In genomic region chr19:35909684-35910035, GRCh38 we compare ENCODE assay signal across 13 cellular contexts. TPM values are rescaled to one million over a fixed set of nuclear protein-coding genes. Genes with fewer than 3 reads are reported as not detected.
DNase-seq lines count a peak whose midpoint lies in the region; ATAC-seq and TF ChIP-seq lines count a peak whose summit lies in the region.
"Had no signal": no experiment of that assay in that cellular context is flagged by ENCODE, and none has a peak within 500 bp of the region (broad histone marks: within the 10 kb centered on the region; RNA-seq: fewer than 3 reads in every experiment).

No MANE protein-coding gene starts in this region.

- H3K27me3 Mint-ChIP-seq in activated naive CD8-positive, alpha-beta T cell treated with anti-CD3 and anti-CD28 coated beads, Interleukin-2, amount 10 ng/mL, durations not matched to agents 7 days and 5 days: no peaks in the 10 kb centered on the region
- H3K27me3 Mint-ChIP-seq in activated naive CD8-positive, alpha-beta T cell treated with anti-CD3 and anti-CD28 coated beads for 36 hours: no peaks in the 10 kb centered on the region
- H3K27me3 Mint-ChIP-seq in natural killer cell (ENCODE audit: low read depth in 2 of 2): no peaks in the 10 kb centered on the region

- no peaks in the 10 kb centered on the region for H3K9me3 ChIP-seq in colonic mucosa
- no peaks in the 10 kb centered on the region for H3K9me3 ChIP-seq in upper lobe of right lung
- H3K9me3 ChIP-seq: Caco-2 had no signal

- H3K4me1 Mint-ChIP-seq in activated naive CD8-positive, alpha-beta T cell treated with anti-CD3 and anti-CD28 coated beads, Interleukin-2, amount 10 ng/mL, durations not matched to agents 7 days and 5 days: peaks cover 21% of the 10 kb centered on the region
- H3K4me1 Mint-ChIP-seq in activated naive CD8-positive, alpha-beta T cell treated with anti-CD3 and anti-CD28 coated beads for 36 hours: peaks cover 41% of the 10 kb centered on the region
- peaks cover 42 to 43% of the 10 kb centered on the region in 2 donors for H3K4me1 Mint-ChIP-seq in natural killer cell

- no peaks in the 10 kb centered on the region for H3K9me3 Mint-ChIP-seq in activated naive CD8-positive, alpha-beta T cell treated with anti-CD3 and anti-CD28 coated beads, Interleukin-2, amount 10 ng/mL, durations not matched to agents 7 days and 5 days
- H3K9me3 Mint-ChIP-seq in activated naive CD8-positive, alpha-beta T cell treated with anti-CD3 and anti-CD28 coated beads for 36 hours: no peaks in the 10 kb centered on the region
- H3K9me3 Mint-ChIP-seq in natural killer cell: no peaks in the 10 kb centered on the region

- H3K4me3 ChIP-seq in colonic mucosa (no peak overlapping the region), upper lobe of right lung (no peak overlapping the region)
- H3K4me3 ChIP-seq: SK-N-MC had no signal

- peak overlapping the region; percentile 44 for H3K27ac Mint-ChIP-seq in activated naive CD8-positive, alpha-beta T cell treated with anti-CD3 and anti-CD28 coated beads, Interleukin-2, amount 10 ng/mL, durations not matched to agents 7 days and 5 days
- no peak overlapping the region for H3K27ac Mint-ChIP-seq in activated naive CD8-positive, alpha-beta T cell treated with anti-CD3 and anti-CD28 coated beads for 36 hours
- H3K27ac Mint-ChIP-seq in natural killer cell: peak overlapping the region; percentile 90 to 97

- peak overlapping the region; percentile 7 for H3K4me3 Mint-ChIP-seq in activated naive CD8-positive, alpha-beta T cell treated with anti-CD3 and anti-CD28 coated beads, Interleukin-2, amount 10 ng/mL, durations not matched to agents 7 days and 5 days
- no peak overlapping the region for H3K4me3 Mint-ChIP-seq in activated naive CD8-positive, alpha-beta T cell treated with anti-CD3 and anti-CD28 coated beads for 36 hours
- no peak overlapping the region for H3K4me3 Mint-ChIP-seq in natural killer cell

- peaks cover 1% of the 10 kb centered on the region for H3K36me3 Mint-ChIP-seq in activated naive CD8-positive, alpha-beta T cell treated with anti-CD3 and anti-CD28 coated beads, Interleukin-2, amount 10 ng/mL, durations not matched to agents 7 days and 5 days
- no peaks in the 10 kb centered on the region for H3K36me3 Mint-ChIP-seq in activated naive CD8-positive, alpha-beta T cell treated with anti-CD3 and anti-CD28 coated beads for 36 hours
- no peaks in the 10 kb centered on the region for H3K36me3 Mint-ChIP-seq in natural killer cell

- no peaks in the 10 kb centered on the region for H3K4me1 ChIP-seq in colonic mucosa
- peaks cover 10% of the 10 kb centered on the region for H3K4me1 ChIP-seq in upper lobe of right lung
- H3K4me1 ChIP-seq: Caco-2 had no signal

- DNase-seq in activated naive CD8-positive, alpha-beta T cell treated with anti-CD3 and anti-CD28 coated beads, Interleukin-2, amount 10 ng/mL, durations not matched to agents 7 days and 5 days: no peak
- DNase-seq in activated naive CD8-positive, alpha-beta T cell treated with anti-CD3 and anti-CD28 coated beads for 36 hours: no peak
- DNase-seq in colonic mucosa: no peak
- DNase-seq in natural killer cell: no peak
- no peak for DNase-seq in upper lobe of right lung
- no peak for DNase-seq in nucleus accumbens (lab: John Stamatoyannopoulos, UW)
- DNase-seq in anterior cingulate cortex (lab: John Stamatoyannopoulos, UW): no peak
- DNase-seq in sciatic nerve (ENCODE audit: low spot score): no peak
- DNase-seq: activated T-cell treated with anti-CD3 and anti-CD28 coated beads for 4 hours, Caco-2 had no signal

- H3K36me3 ChIP-seq in colonic mucosa (no peaks in the 10 kb centered on the region), upper lobe of right lung (no peaks in the 10 kb centered on the region)

- H3K27me3 ChIP-seq in colonic mucosa (no peaks in the 10 kb centered on the region), upper lobe of right lung (no peaks in the 10 kb centered on the region)

- no peak overlapping the region for H3K9ac ChIP-seq in colonic mucosa (ENCODE audit: low read depth in 2 of 2, low read length in 2 of 2)

- POLR2A ChIA-PET in activated naive CD8-positive, alpha-beta T cell treated with anti-CD3 and anti-CD28 coated beads, Interleukin-2, amount 10 ng/mL, durations not matched to agents 7 days and 5 days (lab: Charles Lee): no interaction called here

- H3K27ac ChIP-seq in colonic mucosa: peak overlapping the region; percentile 7
- peak overlapping the region; percentile 74 for H3K27ac ChIP-seq in upper lobe of right lung
- H3K27ac ChIP-seq: SK-N-MC, VCaP had no signal

- peak; percentile 33 for ATAC-seq in activated naive CD8-positive, alpha-beta T cell treated with anti-CD3 and anti-CD28 coated beads, Interleukin-2, amount 10 ng/mL, durations not matched to agents 7 days and 5 days (ENCODE audit: low read depth)
- ATAC-seq in natural killer cell (no peak), upper lobe of right lung (no peak), sciatic nerve (no peak)

- intact Hi-C loops in colonic mucosa (cut with DNase I) (no loop called here), natural killer cell (cut with micrococcal nuclease) (loop anchor here (10.0 kb wide), 1 partner anchor 165 kb away; the partner anchor contains the start of genes IGFLR1, LIN37, PSENEN and U2AF1L4), upper lobe of right lung (cut with DNase I) (no loop called here), sciatic nerve (cut with DNase I) (no loop called here)

- TF ChIP-seq CTCF in colonic mucosa (IDR thresholded peaks at IDR 0.05): no peak
- no peak for TF ChIP-seq CTCF in natural killer cell (IDR thresholded peaks at IDR 0.05)
- TF ChIP-seq CTCF in upper lobe of right lung (IDR thresholded peaks at IDR 0.05): no peak

RNA-seq across cellular contexts. Expression of gene TYROBP, which starts 1.6 kb away (rescaled TPM):
- 10 to 100 TPM; 10.6 to 11.2 TPM for total RNA-seq in activated naive CD8-positive, alpha-beta T cell treated with anti-CD3 and anti-CD28 coated beads, Interleukin-2, amount 10 ng/mL, durations not matched to agents 7 days and 5 days
- not detected for total RNA-seq in activated naive CD8-positive, alpha-beta T cell treated with anti-CD3 and anti-CD28 coated beads for 36 hours
- total RNA-seq in colonic mucosa (10 to 100 TPM; 10.4 to 32.8 TPM), natural killer cell (100 to 1,000 TPM; 439 to 494 (median 469) TPM), upper lobe of right lung (367 TPM), sciatic nerve (104 TPM)
- total RNA-seq: Caco-2, renal cortical epithelial cell had no signal

RNA-seq across cellular contexts. Expression of gene HCST, which starts 7.3 kb away (rescaled TPM):
- 100 to 1,000 TPM; 186 to 190 TPM for total RNA-seq in activated naive CD8-positive, alpha-beta T cell treated with anti-CD3 and anti-CD28 coated beads, Interleukin-2, amount 10 ng/mL, durations not matched to agents 7 days and 5 days
- 10 to 100 TPM; 44.9 to 53.8 TPM for total RNA-seq in activated naive CD8-positive, alpha-beta T cell treated with anti-CD3 and anti-CD28 coated beads for 36 hours
- total RNA-seq in colonic mucosa (1 to 10 TPM; 2.4 to 4.8 TPM), natural killer cell (100 to 1,000 TPM; 281 to 307 (median 296) TPM), upper lobe of right lung (44.0 TPM), sciatic nerve (14.3 TPM)
- total RNA-seq: Caco-2, renal cortical epithelial cell had no signal

RNA-seq across cellular contexts. Expression of gene NFKBID, which starts 9.3 kb away (rescaled TPM):
- 10 to 100 TPM; 40.7 to 48.7 TPM for total RNA-seq in activated naive CD8-positive, alpha-beta T cell treated with anti-CD3 and anti-CD28 coated beads, Interleukin-2, amount 10 ng/mL, durations not matched to agents 7 days and 5 days
- total RNA-seq in activated naive CD8-positive, alpha-beta T cell treated with anti-CD3 and anti-CD28 coated beads for 36 hours: 10 to 100 TPM; 72.2 to 73.7 TPM
- total RNA-seq in colonic mucosa: 10 to 100 TPM in 1 of 2 donors, 1 to 10 TPM in 1; 8.6 to 11.2 TPM
- total RNA-seq in natural killer cell: 100 to 1,000 TPM in 2 of 3 donors, 10 to 100 TPM in 1; 90.1 to 220 (median 101) TPM
- 19.5 TPM for total RNA-seq in upper lobe of right lung
- 39.3 TPM for total RNA-seq in sciatic nerve

RNA-seq across cellular contexts. Expression of gene LRFN3, which starts 26.5 kb away (rescaled TPM):
- total RNA-seq in activated naive CD8-positive, alpha-beta T cell treated with anti-CD3 and anti-CD28 coated beads, Interleukin-2, amount 10 ng/mL, durations not matched to agents 7 days and 5 days: 10 to 100 TPM; 10.7 to 12.4 TPM
- total RNA-seq in activated naive CD8-positive, alpha-beta T cell treated with anti-CD3 and anti-CD28 coated beads for 36 hours: 1 to 10 TPM; 5.8 to 7.1 TPM
- total RNA-seq in colonic mucosa (10 to 100 TPM; 10.0 to 17.4 TPM), natural killer cell (1 to 10 TPM; 2.6 to 9.3 (median 3.2) TPM), upper lobe of right lung (10.5 TPM), sciatic nerve (13.1 TPM)

RNA-seq across cellular contexts. Expression of gene APLP1, which starts 41.3 kb away (rescaled TPM):
- total RNA-seq in activated naive CD8-positive, alpha-beta T cell treated with anti-CD3 and anti-CD28 coated beads, Interleukin-2, amount 10 ng/mL, durations not matched to agents 7 days and 5 days: 1 to 10 TPM; 1.2 to 1.4 TPM
- under 1 TPM; 0.68 to 0.88 TPM for total RNA-seq in activated naive CD8-positive, alpha-beta T cell treated with anti-CD3 and anti-CD28 coated beads for 36 hours
- total RNA-seq in colonic mucosa (1 to 10 TPM; 2.6 to 3.7 TPM), natural killer cell (not detected), upper lobe of right lung (7.0 TPM), sciatic nerve (14.1 TPM)

Comparison
In these comparisons a context has a peak if more than half of its experiments do, and no peak if none do; other contexts are left out.
1. RNA of gene TYROBP, which starts 1.6 kb away (total RNA-seq): 439 to 494 TPM in natural killer cell, 367 TPM in upper lobe of right lung (single experiment), 104 TPM in sciatic nerve (single experiment), 10.4 to 32.8 TPM in colonic mucosa and 10.6 to 11.2 TPM in activated naive CD8-positive, alpha-beta T cell treated with anti-CD3 and anti-CD28 coated beads, Interleukin-2, amount 10 ng/mL, durations not matched to agents 7 days and 5 days; not detected in activated naive CD8-positive, alpha-beta T cell treated with anti-CD3 and anti-CD28 coated beads for 36 hours; every median in the first group is over 4 times any median in the second.